Comparison of ENCODE assay signal across 8 cellular contexts in genomic region chr19:4369888-4370260, GRCh38. TPM values are rescaled to one million over a fixed set of nuclear protein-coding genes. Genes with fewer than 3 reads are reported as not detected.
DNase-seq lines count a peak whose midpoint lies in the region; ATAC-seq, FAIRE-seq and TF ChIP-seq lines count a peak whose summit lies in the region.

No MANE protein-coding gene starts in this region.

- no peaks in the 10 kb centered on the region for H3K27me3 Mint-ChIP-seq in activated T-cell treated with anti-CD3 and anti-CD28 coated beads, Interleukin-2, amount 50 U/mL, for 4 hours (ENCODE audit: low read depth)

- peaks cover 79% of the 10 kb centered on the region for H3K4me1 ChIP-seq in suprapubic skin

- DNase-seq in D721Med (ENCODE audit: insufficient read length, low spot score) (no peak), NCI-H524 treated with DMSO at 0.1 percent for 48 hours (lab: John Stamatoyannopoulos, UW) (peak; percentile 9), fibroblast of gingiva (ENCODE audit: low read depth) (peak; percentile 57), occipital lobe (lab: John Stamatoyannopoulos, UW) (peak; percentile 36), suprapubic skin (ENCODE audit: low spot score in 2 of 2) (peak in 1 of 2 donors; percentile 70), foreskin melanocyte (no peak)
- DNase-seq in activated T-cell treated with anti-CD3 and anti-CD28 coated beads, Interleukin-2, amount 50 U/mL, for 4 hours = peak; percentile 74

- H3K4me1 Mint-ChIP-seq in activated T-cell treated with anti-CD3 and anti-CD28 coated beads, Interleukin-2, amount 50 U/mL, for 4 hours (ENCODE audit: low read depth) = peaks cover 47% of the 10 kb centered on the region

- H3K36me3 ChIP-seq in suprapubic skin = peaks cover 18% of the 10 kb centered on the region

- peak; percentile 47 for TF ChIP-seq CTCF in D721Med (IDR thresholded peaks at IDR 0.05; ENCODE audit: insufficient read depth, missing control alignments)
- TF ChIP-seq CTCF in suprapubic skin (IDR thresholded peaks at IDR 0.05) = peak in 1 of 2 donors; percentile 36

- no peak for TF ChIP-seq EP300 in suprapubic skin (IDR thresholded peaks at IDR 0.05)

- no peaks in the 10 kb centered on the region for H3K36me3 Mint-ChIP-seq in activated T-cell treated with anti-CD3 and anti-CD28 coated beads, Interleukin-2, amount 50 U/mL, for 4 hours (ENCODE audit: insufficient read depth)

- no peak for TF ChIP-seq POLR2A in suprapubic skin (IDR thresholded peaks at IDR 0.05)

- H3K27ac ChIP-seq in suprapubic skin = peak overlapping the region; percentile 84

- H3K4me3 ChIP-seq in suprapubic skin = peak overlapping the region; percentile 38

- H3K4me3 Mint-ChIP-seq in activated T-cell treated with anti-CD3 and anti-CD28 coated beads, Interleukin-2, amount 50 U/mL, for 4 hours = peak overlapping the region; percentile 78

- no peaks in the 10 kb centered on the region for H3K9me3 ChIP-seq in suprapubic skin

- no peaks in the 10 kb centered on the region for H3K27me3 ChIP-seq in suprapubic skin

- WGBS in suprapubic skin = no CpG with 5 or more reads among the region's 21 CpGs

- FAIRE-seq in D721Med (lab: Jason Lieb, UNC) = no peak

- H3K9me3 Mint-ChIP-seq in activated T-cell treated with anti-CD3 and anti-CD28 coated beads, Interleukin-2, amount 50 U/mL, for 4 hours = no peaks in the 10 kb centered on the region

- ATAC-seq in GM21737 (IDR thresholded peaks at IDR 0.05; ENCODE audit: unreplicated experiment) = peak; percentile 30
- ATAC-seq in activated T-cell treated with anti-CD3 and anti-CD28 coated beads, Interleukin-2, amount 50 U/mL, for 4 hours = peak; percentile 89 to 90

RNA-seq across cellular contexts. Expression of gene MPND, which starts 26.5 kb away (rescaled TPM):
- 10 to 100 TPM; 16.0 to 18.6 (median 18.1) TPM for total RNA-seq in activated T-cell treated with anti-CD3 and anti-CD28 coated beads, Interleukin-2, amount 50 U/mL, for 4 hours
- total RNA-seq in occipital lobe = 11.5 TPM
- total RNA-seq in suprapubic skin = 1 to 10 TPM; 6.5 to 9.5 (median 8.9) TPM

RNA-seq across cellular contexts. Expression of gene SH3GL1, which starts 30.5 kb away (rescaled TPM):
- 10 to 100 TPM; 50.8 to 52.6 (median 52.2) TPM for total RNA-seq in activated T-cell treated with anti-CD3 and anti-CD28 coated beads, Interleukin-2, amount 50 U/mL, for 4 hours
- total RNA-seq in occipital lobe = 15.3 TPM
- 100 to 1,000 TPM in 1 of 4 donors, 10 to 100 TPM in 3; 67.0 to 103 (median 81.0) TPM for total RNA-seq in suprapubic skin

RNA-seq across cellular contexts. Expression of gene STAP2, which starts 31.2 kb away (rescaled TPM):
- total RNA-seq in activated T-cell treated with anti-CD3 and anti-CD28 coated beads, Interleukin-2, amount 50 U/mL, for 4 hours = 10 to 100 TPM; 11.1 to 13.2 (median 12.8) TPM
- total RNA-seq in occipital lobe (2.8 TPM), suprapubic skin (10 to 100 TPM; 67.0 to 93.1 (median 87.2) TPM)

RNA-seq across cellular contexts. Expression of gene CHAF1A, which starts 32.6 kb away (rescaled TPM):
- total RNA-seq in activated T-cell treated with anti-CD3 and anti-CD28 coated beads, Interleukin-2, amount 50 U/mL, for 4 hours = 10 to 100 TPM; 59.1 to 81.0 (median 64.3) TPM
- total RNA-seq in occipital lobe (6.2 TPM), suprapubic skin (10 to 100 TPM in 2 of 4 donors, 1 to 10 TPM in 2; 8.5 to 20.4 (median 11.4) TPM)

Comparison
In these comparisons a context has a peak if more than half of its experiments do, and no peak if none do; other contexts are left out.
1. DNase-seq: peak in NCI-H524 treated with DMSO at 0.1 percent for 48 hours (single experiment), activated T-cell treated with anti-CD3 and anti-CD28 coated beads, Interleukin-2, amount 50 U/mL, for 4 hours (single experiment), fibroblast of gingiva (single experiment) and occipital lobe (single experiment); none in D721Med (single experiment) and foreskin melanocyte (single experiment).
2. RNA of gene STAP2, which starts 31.2 kb away (total RNA-seq): 67.0 to 93.1 TPM in suprapubic skin; 11.1 to 13.2 TPM in activated T-cell treated with anti-CD3 and anti-CD28 coated beads, Interleukin-2, amount 50 U/mL, for 4 hours and 2.8 TPM in occipital lobe (single experiment); every median in the first group is over 4 times any median in the second.